Comparison of ENCODE assay signal across 1 cellular context in genomic region chr1:184791199-184791935, GRCh38.
TF ChIP-seq lines count a peak whose summit lies in the region.

No MANE protein-coding gene starts in this region.

TF ChIP-seq in GM23338, 12 proteins besides CTCF, POLR2A, EP300 and RAD21 (continued from another document):
- TF ChIP-seq ETS1 (IDR thresholded peaks at IDR 0.05) (no peak), EZH2 (IDR thresholded peaks at IDR 0.05; ENCODE audit: low read depth, unreplicated experiment) (no peak), CREB1 (CRISPR knock-in tag; IDR thresholded peaks at IDR 0.05; ENCODE audit: low read depth) (no peak), ZNF114 (CRISPR knock-in tag; IDR thresholded peaks at IDR 0.05) (no peak)
TF ChIP-seq in GM23338: peak in this region for 0.
